In the genomic region with DNA sequence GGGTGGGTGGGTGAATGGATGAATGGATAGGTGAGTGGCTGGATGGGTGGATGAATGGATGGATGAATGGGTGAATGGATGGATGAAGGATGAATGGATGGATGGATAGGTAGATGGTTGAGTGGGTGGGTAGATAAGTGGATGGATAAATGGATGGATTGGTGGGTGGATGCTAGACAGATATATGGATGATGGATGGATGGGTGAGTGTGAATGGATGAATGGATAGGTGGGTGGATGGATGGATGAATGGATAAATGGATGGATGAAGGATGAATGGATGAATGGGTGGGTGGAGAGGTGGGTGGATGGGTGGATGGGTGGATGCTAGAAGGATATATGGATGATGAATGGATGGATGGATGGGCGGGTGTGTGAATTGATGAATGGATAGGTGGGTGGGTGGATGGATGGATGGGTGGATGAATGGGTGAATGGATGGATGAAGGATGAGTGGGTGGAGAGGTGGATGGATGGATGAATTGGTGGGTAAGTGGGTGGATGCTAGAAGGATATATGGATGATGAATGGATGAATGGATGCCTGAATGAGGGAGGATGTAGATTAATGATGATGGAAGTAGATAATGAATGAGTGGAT, we compare ENCODE assay signal across 19 cellular contexts. TPM values are rescaled to one million over a fixed set of nuclear protein-coding genes. Genes with fewer than 3 reads are reported as not detected.
DNase-seq lines count a peak whose midpoint lies in the region; ATAC-seq, FAIRE-seq and TF ChIP-seq lines count a peak whose summit lies in the region.
"Had no signal": no experiment of that assay in that cellular context is flagged by ENCODE, and none has a peak within 500 bp of the region (broad histone marks: within the 10 kb centered on the region; RNA-seq: fewer than 3 reads in every experiment).

No MANE protein-coding gene starts in this region.

- no peak overlapping the region for H3K4me3 Mint-ChIP-seq in activated naive CD4-positive, alpha-beta T cell treated with anti-CD3 and anti-CD28 coated beads for 36 hours
- no peak overlapping the region for H3K4me3 Mint-ChIP-seq in WTC11
- H3K4me3 Mint-ChIP-seq: CD8-positive, alpha-beta memory T cell had no signal

- no peaks in the 10 kb centered on the region for H3K79me2 ChIP-seq in K562 (ENCODE audit: control insufficient read depth, insufficient read depth, low read length)

- H3K4me3 ChIP-seq in K562: no peak overlapping the region
- H3K4me3 ChIP-seq: BLaER1 had no signal

- H2AFZ ChIP-seq in K562 (ENCODE audit: low read depth, low read length): no peak overlapping the region

- H4K20me1 ChIP-seq in K562 (replicated peaks; ENCODE audit: control insufficient read depth, insufficient read depth, low read length): no peaks in the 10 kb centered on the region

- H3K36me3 ChIP-seq in K562 (ENCODE audit: control insufficient read depth, insufficient read depth, low read length): no peaks in the 10 kb centered on the region

- BruUV-seq in K562 (replicated peaks; lab: Mats Ljungman, UMichigan): no TSS peak

- no peaks in the 10 kb centered on the region for H3K9me1 ChIP-seq in K562 (ENCODE audit: control insufficient read depth, insufficient read depth, low read length)

- no peaks in the 10 kb centered on the region for H3K36me3 Mint-ChIP-seq in activated naive CD4-positive, alpha-beta T cell treated with anti-CD3 and anti-CD28 coated beads for 36 hours (ENCODE audit: low read depth)
- peaks cover 4% of the 10 kb centered on the region; the same call in 1 of the 2 replicates for H3K36me3 Mint-ChIP-seq in WTC11
- H3K36me3 Mint-ChIP-seq: CD8-positive, alpha-beta memory T cell had no signal

- TF ChIP-seq POLR2A in K562 (conservative IDR thresholded peaks at IDR 0.05): no peak

- POLR2A ChIA-PET in K562 (lab: Yijun Ruan, JAX): no interaction called here
- POLR2A ChIA-PET in WTC11 (lab: Charles Lee): no interaction called here

- no peak for FAIRE-seq in K562 (lab: Jason Lieb, UNC)
- FAIRE-seq: GM12892 had no signal

- no peaks in the 10 kb centered on the region for H3K9me3 ChIP-seq in K562 (replicated peaks; ENCODE audit: control insufficient read depth, insufficient read depth, low read depth, low read length)

- intact Hi-C loops in activated naive CD4-positive, alpha-beta T cell treated with anti-CD3 and anti-CD28 coated beads for 36 hours (cut with micrococcal nuclease): no loop called here
- intact Hi-C loops in K562 (cut with micrococcal nuclease): no loop called here

- TF ChIP-seq CTCF in K562 (IDR thresholded peaks at IDR 0.05 in 2 of 3, conservative IDR thresholded peaks at IDR 0.05 in 1 of 3; ENCODE audit: insufficient read depth in 2 of 3, low read depth in 1 of 3, low read length in 3 of 3) (no peak), WTC11 (IDR thresholded peaks at IDR 0.05) (no peak)

- peaks cover 0 to 12% of the 10 kb centered on the region in 2 experiments; a peak in 1 of 5 replicates for H3K4me1 ChIP-seq in K562 (replicated peaks in 1 of 2; ENCODE audit: control insufficient read depth in 2 of 2, insufficient read depth in 2 of 2, low read length in 2 of 2)
- H3K4me1 ChIP-seq: Caco-2 had no signal

- H3K9me3 Mint-ChIP-seq in activated naive CD4-positive, alpha-beta T cell treated with anti-CD3 and anti-CD28 coated beads for 36 hours: peaks cover 11% of the 10 kb centered on the region
- H3K9me3 Mint-ChIP-seq in WTC11: peaks cover 19% of the 10 kb centered on the region

- no peaks in the 10 kb centered on the region for H3K4me1 Mint-ChIP-seq in activated naive CD4-positive, alpha-beta T cell treated with anti-CD3 and anti-CD28 coated beads for 36 hours (ENCODE audit: low read depth)
- peaks cover 8% of the 10 kb centered on the region for H3K4me1 Mint-ChIP-seq in WTC11
- H3K4me1 Mint-ChIP-seq: CD8-positive, alpha-beta memory T cell had no signal

- CTCF ChIA-PET in activated naive CD4-positive, alpha-beta T cell treated with anti-CD3 and anti-CD28 coated beads for 36 hours (lab: Charles Lee): no interaction called here
- CTCF ChIA-PET in K562 (lab: Yijun Ruan, JAX; ENCODE audit: low intra/inter-chr PET ratio): no interaction called here
- CTCF ChIA-PET in WTC11 (lab: Charles Lee): no interaction called here

- TF ChIP-seq RAD21 in K562 (CRISPR knock-in tag; conservative IDR thresholded peaks at IDR 0.05 in 1 of 2, IDR thresholded peaks at IDR 0.05 in 1 of 2): no peak

- peaks cover 5% of the 10 kb centered on the region for H3K27me3 Mint-ChIP-seq in activated naive CD4-positive, alpha-beta T cell treated with anti-CD3 and anti-CD28 coated beads for 36 hours (ENCODE audit: low read depth)
- no peaks in the 10 kb centered on the region for H3K27me3 Mint-ChIP-seq in WTC11 (ENCODE audit: low read depth)

- in situ Hi-C loops in K562 (cut with MboI): no loop called here

- DNase-seq in activated naive CD4-positive, alpha-beta T cell treated with anti-CD3 and anti-CD28 coated beads for 36 hours: peak; percentile 0
- DNase-seq in activated naive CD4-positive, alpha-beta T cell (lab: John Stamatoyannopoulos, UW): no peak
- DNase-seq in K562 (ENCODE audit: extremely low read depth in 1 of 4, low spot score in 3 of 4) (no peak), mesenteric fat pad (ENCODE audit: low spot score) (peak; percentile 12), WTC11 (ENCODE audit: low spot score) (no peak), NCI-H2171 (lab: John Stamatoyannopoulos, UW) (no peak)
- DNase-seq: AML-193, Caco-2, DND-41, GDM1, GOT3, HCEC 1CT had no signal

- no peak overlapping the region for H3K9ac ChIP-seq in K562 (ENCODE audit: insufficient read depth in 1 of 2, low read depth in 2 of 2, low read length in 2 of 2)
- H3K9ac ChIP-seq: BLaER1 had no signal

- H3K27ac ChIP-seq in K562 (ENCODE audit: extremely low read depth, low read depth, low read length): no peak overlapping the region
- H3K27ac ChIP-seq: 22Rv1, BLaER1, HL-60 had no signal

- no peak for ATAC-seq in K562
- no peak for ATAC-seq in WTC11
- no peak for ATAC-seq in HG02623 (IDR thresholded peaks at IDR 0.05; ENCODE audit: unreplicated experiment)
- no peak for ATAC-seq in GM21526 (IDR thresholded peaks at IDR 0.05; ENCODE audit: low FRiP score, unreplicated experiment)

- no peak overlapping the region for H3K27ac Mint-ChIP-seq in activated naive CD4-positive, alpha-beta T cell treated with anti-CD3 and anti-CD28 coated beads for 36 hours
- no peak overlapping the region for H3K27ac Mint-ChIP-seq in WTC11
- H3K27ac Mint-ChIP-seq: CD8-positive, alpha-beta memory T cell had no signal

- WGBS in K562 (ENCODE audit: insufficient coverage, low coverage, missing lambda C conversion rate): 0% methylated on average over 1 of the region's 1 CpG

- TF ChIP-seq EP300 in K562 (IDR thresholded peaks at IDR 0.05; ENCODE audit: low read length): no peak

- peaks cover 18 to 45% of the 10 kb centered on the region in 2 experiments; a peak in 3 of 5 replicates for H3K27me3 ChIP-seq in K562 (ENCODE audit: control insufficient read depth in 2 of 2, insufficient read depth in 2 of 2, low read length in 2 of 2)
- H3K27me3 ChIP-seq: BLaER1 had no signal

- H3K4me2 ChIP-seq in K562 (ENCODE audit: insufficient read depth, low read length): no peak overlapping the region
- H3K4me2 ChIP-seq: BLaER1 had no signal

TF ChIP-seq in K562, 482 proteins besides CTCF, POLR2A, EP300 and RAD21:
- no peak for TF ChIP-seq MYNN (IDR thresholded peaks at IDR 0.05)
- no peak for TF ChIP-seq MYNN (CRISPR knock-in tag; IDR thresholded peaks at IDR 0.05)
- TF ChIP-seq EGR1 (conservative IDR thresholded peaks at IDR 0.05): 0 out of 2 replicates have a peak, but pooled peaks have one; percentile 21

TF ChIP-seq in WTC11, 78 proteins besides CTCF, POLR2A, EP300 and RAD21 (continues in another document):
- no peak for TF ChIP-seq ZNF396 (CRISPR knock-in tag; IDR thresholded peaks at IDR 0.05; ENCODE audit: borderline replicate concordance)
- no peak for TF ChIP-seq RORB (CRISPR knock-in tag; IDR thresholded peaks at IDR 0.05)
- TF ChIP-seq, protein P1, sequence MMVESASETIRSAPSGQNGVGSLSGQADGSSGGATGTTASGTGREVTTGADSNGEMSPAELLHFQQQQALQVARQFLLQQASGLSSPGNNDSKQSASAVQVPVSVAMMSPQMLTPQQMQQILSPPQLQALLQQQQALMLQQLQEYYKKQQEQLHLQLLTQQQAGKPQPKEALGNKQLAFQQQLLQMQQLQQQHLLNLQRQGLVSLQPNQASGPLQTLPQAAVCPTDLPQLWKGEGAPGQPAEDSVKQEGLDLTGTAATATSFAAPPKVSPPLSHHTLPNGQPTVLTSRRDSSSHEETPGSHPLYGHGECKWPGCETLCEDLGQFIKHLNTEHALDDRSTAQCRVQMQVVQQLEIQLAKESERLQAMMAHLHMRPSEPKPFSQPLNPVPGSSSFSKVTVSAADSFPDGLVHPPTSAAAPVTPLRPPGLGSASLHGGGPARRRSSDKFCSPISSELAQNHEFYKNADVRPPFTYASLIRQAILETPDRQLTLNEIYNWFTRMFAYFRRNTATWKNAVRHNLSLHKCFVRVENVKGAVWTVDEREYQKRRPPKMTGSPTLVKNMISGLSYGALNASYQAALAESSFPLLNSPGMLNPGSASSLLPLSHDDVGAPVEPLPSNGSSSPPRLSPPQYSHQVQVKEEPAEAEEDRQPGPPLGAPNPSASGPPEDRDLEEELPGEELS (CRISPR knock-in tag; IDR thresholded peaks at IDR 0.05): no peak

RNA-seq across cellular contexts. Expression of a gene that starts 20.4 kb away (rescaled TPM):
- total RNA-seq in activated naive CD4-positive, alpha-beta T cell treated with anti-CD3 and anti-CD28 coated beads for 36 hours: not detected
- 0.25 TPM in 1 of 2 replicates, not detected in the other for total RNA-seq in K562 (2011; cell fraction: chromatin; rRNA removed; ENCODE audit: low replicate concordance)
- total RNA-seq in K562 (2011; cell fraction: nucleolus; rRNA removed): 0.39 and 0.67 TPM in 2 replicates
- total RNA-seq in K562 (2011; cell fraction: nucleoplasm; rRNA removed): 0.07 and 0.31 TPM in 2 replicates
- total RNA-seq in K562 (2014; rRNA removed) (0.23 and 0.45 TPM in 2 replicates), K562 (2014; rRNA removed; fragmentation: Illumina TruSeq; extraction: Trizol) (0.04 and 0.06 TPM in 2 replicates), K562 (2015; rRNA removed; fragmentation: Illumina TruSeq; extraction: Trizol) (0.08 and 0.18 TPM in 2 replicates), K562 (2021) (0.45 and 0.64 TPM in 2 replicates), mesenteric fat pad (3.7 TPM), WTC11 (2021) (4.1 to 4.6 TPM (median 4.4 TPM) in 3 replicates)
- polyA plus RNA-seq in K562 (2011; rRNA removed) (0.13 and 0.41 TPM in 2 replicates), K562 (2014; fragmentation: Illumina TruSeq; extraction: Trizol) (0.06 and 0.28 TPM in 2 replicates), K562 (2014; fragmentation: Nextera tagmentation; extraction: Ambion mirVana) (not detected), K562 (2014; rRNA removed) (0.11 and 0.33 TPM in 2 replicates)
- polyA plus RNA-seq in K562 (2011; cell fraction: cytosol; rRNA removed): 0.44 and 0.81 TPM in 2 replicates
- polyA plus RNA-seq in K562 (2011; cell fraction: nucleus; rRNA removed): 0.26 and 0.31 TPM in 2 replicates
- polyA plus RNA-seq in K562 (2012): 0.35 and 0.39 TPM in 2 replicates
- polyA minus RNA-seq in K562 (2011; rRNA and poly(A)+ RNA removed): 0.07 and 0.15 TPM in 2 replicates
- polyA minus RNA-seq in K562 (2011; cell fraction: cytosol; rRNA and poly(A)+ RNA removed): 0.38 and 1.0 TPM in 2 replicates
- polyA minus RNA-seq in K562 (2011; cell fraction: nucleus; rRNA and poly(A)+ RNA removed): 0.13 and 0.44 TPM in 2 replicates

Comparison
In these comparisons a context has a peak if more than half of its experiments do, and no peak if none do; other contexts are left out.
1. DNase-seq: peak in activated naive CD4-positive, alpha-beta T cell treated with anti-CD3 and anti-CD28 coated beads for 36 hours (single experiment) and mesenteric fat pad (single experiment); none in activated naive CD4-positive, alpha-beta T cell (0 of 4), K562 (0 of 4), WTC11 (single experiment) and NCI-H2171 (single experiment).